In the genomic region with DNA sequence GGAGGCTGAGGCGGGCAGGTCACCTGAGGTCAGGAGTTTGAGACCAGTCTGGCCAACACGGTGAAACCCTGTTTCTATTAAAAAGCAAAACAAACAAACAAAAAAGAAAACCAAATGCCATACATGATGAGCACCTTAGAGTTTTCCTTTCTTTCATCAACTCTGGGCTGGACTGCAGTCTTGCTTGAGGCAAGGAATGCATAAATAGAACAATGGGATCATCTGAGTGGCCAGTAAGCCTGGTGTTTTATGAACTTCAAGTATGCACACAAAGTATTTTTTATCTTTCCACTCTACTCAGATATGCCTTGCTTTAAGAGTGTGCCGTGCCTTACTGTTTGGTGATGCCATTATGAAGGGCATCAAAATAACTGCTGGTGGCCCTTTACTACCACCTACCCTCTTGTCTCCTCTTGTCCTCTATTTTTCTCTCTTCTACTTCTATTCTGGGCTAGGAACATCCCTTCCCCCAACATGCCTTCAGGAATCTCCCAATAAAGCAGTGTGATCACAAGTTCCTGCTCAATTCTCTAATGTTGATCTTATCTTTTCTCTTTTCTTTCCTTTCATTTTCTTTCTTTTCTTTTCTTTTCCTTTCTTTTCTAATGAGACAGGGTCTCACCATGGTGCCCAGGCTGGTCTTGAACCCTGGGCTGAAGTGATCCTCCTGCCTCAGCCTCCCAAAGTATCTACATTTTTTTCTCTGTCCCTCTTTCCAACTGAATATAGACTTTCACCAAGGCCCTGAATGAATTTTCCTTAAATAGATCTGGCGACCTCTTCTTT, we compare ENCODE assay signal across 18 cellular contexts. TPM values are rescaled to one million over a fixed set of nuclear protein-coding genes. Genes with fewer than 3 reads are reported as not detected.
DNase-seq lines count a peak whose midpoint lies in the region; ATAC-seq and TF ChIP-seq lines count a peak whose summit lies in the region.
"Had no signal": no experiment of that assay in that cellular context is flagged by ENCODE, and none has a peak within 500 bp of the region (broad histone marks: within the 10 kb centered on the region; RNA-seq: fewer than 3 reads in every experiment).

No MANE protein-coding gene starts in this region.

- intact Hi-C loops in naive thymus-derived CD4-positive, alpha-beta T cell (cut with micrococcal nuclease): no loop called here

- no peak for TF ChIP-seq CTCF in HEK293 (tag by site-specific recombination; IDR thresholded peaks at IDR 0.05)

- H3K27ac ChIP-seq in HEK293 (ENCODE audit: extremely low read depth, low read depth, low read length): 0 out of 2 replicates have a peak overlapping the region, but pooled peaks have one; percentile 34
- no peak overlapping the region for H3K27ac ChIP-seq in naive thymus-derived CD4-positive, alpha-beta T cell (ENCODE audit: low read depth, low read length)
- H3K27ac ChIP-seq: colonic mucosa, gastrocnemius medialis, neutrophil, tibial artery had no signal

- no peak overlapping the region for H3K4me3 Mint-ChIP-seq in activated CD4-positive, alpha-beta T cell treated with anti-CD3 and anti-CD28 coated beads, Interleukin-2, amount 10 ng/mL, durations not matched to agents 7 days and 5 days
- no peak overlapping the region for H3K4me3 Mint-ChIP-seq in central memory CD8-positive, alpha-beta T cell
- H3K4me3 Mint-ChIP-seq in naive thymus-derived CD4-positive, alpha-beta T cell: no peak overlapping the region
- H3K4me3 Mint-ChIP-seq: IgD-negative memory B cell had no signal

- peak overlapping the region; percentile 1 for H3K27ac Mint-ChIP-seq in activated CD4-positive, alpha-beta T cell treated with anti-CD3 and anti-CD28 coated beads, Interleukin-2, amount 10 ng/mL, durations not matched to agents 7 days and 5 days
- H3K27ac Mint-ChIP-seq in central memory CD8-positive, alpha-beta T cell (ENCODE audit: low read depth): peak overlapping the region; percentile 69
- peak overlapping the region in 5 of 9 donors; percentile 31 to 88 (median 45) for H3K27ac Mint-ChIP-seq in naive thymus-derived CD4-positive, alpha-beta T cell

- peaks cover 5% of the 10 kb centered on the region for H3K4me1 ChIP-seq in HEK293 (ENCODE audit: control insufficient read depth, insufficient read depth, low read length)
- peaks cover 0 to 6% of the 10 kb centered on the region in 2 donors for H3K4me1 ChIP-seq in naive thymus-derived CD4-positive, alpha-beta T cell (ENCODE audit: control insufficient read depth in 2 of 2, insufficient read depth in 2 of 2, low read length in 2 of 2)
- H3K4me1 ChIP-seq: colonic mucosa had no signal

- H3K27me3 ChIP-seq in naive thymus-derived CD4-positive, alpha-beta T cell (ENCODE audit: control insufficient read depth in 2 of 2, insufficient read depth in 2 of 2, low read length in 2 of 2): no peaks in the 10 kb centered on the region
- H3K27me3 ChIP-seq: colonic mucosa, gastrocnemius medialis, neutrophil, tibial artery had no signal

- no peak for DNase-seq in activated CD4-positive, alpha-beta T cell treated with anti-CD3 and anti-CD28 coated beads, Interleukin-2, amount 10 ng/mL, durations not matched to agents 7 days and 5 days
- DNase-seq in activated CD4-positive, alpha-beta T cell treated with anti-CD3 and anti-CD28 coated beads for 4 hours: no peak
- DNase-seq in central memory CD8-positive, alpha-beta T cell (ENCODE audit: low spot score in 2 of 2): no peak
- no peak for DNase-seq in naive thymus-derived CD4-positive, alpha-beta T cell
- no peak for DNase-seq in amygdala (lab: John Stamatoyannopoulos, UW)
- DNase-seq: activated naive CD4-positive, alpha-beta T cell treated with Interleukin-2 at 50 U/mL for 16 hours; colonic mucosa; DMS79 treated with DMSO at 0.1 percent for 48 hours; gastrocnemius medialis; NCI-H187; NCI-H446 treated with DMSO at 0.1 percent for 48 hours; tibial artery had no signal

- CTCF ChIA-PET in activated CD4-positive, alpha-beta T cell treated with anti-CD3 and anti-CD28 coated beads, Interleukin-2, amount 10 ng/mL, durations not matched to agents 7 days and 5 days (lab: Charles Lee): interaction anchor here (0.6 kb wide), 1 partner anchor 146 kb away, joined by 3 read pairs; no protein-coding TSS in a partner anchor
- CTCF ChIA-PET in HEK293 (lab: Yijun Ruan, JAX): no interaction called here
- CTCF ChIA-PET in naive thymus-derived CD4-positive, alpha-beta T cell (lab: Charles Lee): no interaction called here

- H3K4me3 ChIP-seq in HEK293 (ENCODE audit: low read depth, low read length): no peak overlapping the region
- no peak overlapping the region for H3K4me3 ChIP-seq in naive thymus-derived CD4-positive, alpha-beta T cell (ENCODE audit: low read length)
- H3K4me3 ChIP-seq: colonic mucosa, gastrocnemius medialis, tibial artery had no signal

- H3K36me3 Mint-ChIP-seq in activated CD4-positive, alpha-beta T cell treated with anti-CD3 and anti-CD28 coated beads, Interleukin-2, amount 10 ng/mL, durations not matched to agents 7 days and 5 days (ENCODE audit: low read depth): peaks cover 86% of the 10 kb centered on the region
- H3K36me3 Mint-ChIP-seq in central memory CD8-positive, alpha-beta T cell (ENCODE audit: insufficient read depth): peaks cover 3% of the 10 kb centered on the region
- H3K36me3 Mint-ChIP-seq in naive thymus-derived CD4-positive, alpha-beta T cell: peaks cover 11 to 54% (median 44%) of the 10 kb centered on the region in 5 donors

- H3K4me1 Mint-ChIP-seq in activated CD4-positive, alpha-beta T cell treated with anti-CD3 and anti-CD28 coated beads, Interleukin-2, amount 10 ng/mL, durations not matched to agents 7 days and 5 days: peaks cover 64% of the 10 kb centered on the region
- no peaks in the 10 kb centered on the region for H3K4me1 Mint-ChIP-seq in central memory CD8-positive, alpha-beta T cell
- H3K4me1 Mint-ChIP-seq in naive thymus-derived CD4-positive, alpha-beta T cell: peaks cover 7 to 78% (median 14%) of the 10 kb centered on the region in 7 donors
- H3K4me1 Mint-ChIP-seq: IgD-negative memory B cell had no signal

- no peaks in the 10 kb centered on the region for H3K9me3 Mint-ChIP-seq in activated CD4-positive, alpha-beta T cell treated with anti-CD3 and anti-CD28 coated beads, Interleukin-2, amount 10 ng/mL, durations not matched to agents 7 days and 5 days
- no peaks in the 10 kb centered on the region for H3K9me3 Mint-ChIP-seq in central memory CD8-positive, alpha-beta T cell
- H3K9me3 Mint-ChIP-seq in naive thymus-derived CD4-positive, alpha-beta T cell: no peaks in the 10 kb centered on the region
- H3K9me3 Mint-ChIP-seq: IgD-negative memory B cell had no signal

- no peak for ATAC-seq in central memory CD8-positive, alpha-beta T cell (replicated peaks; ENCODE audit: extremely low read depth, poor library complexity, severe bottlenecking)
- no peak for ATAC-seq in naive thymus-derived CD4-positive, alpha-beta T cell
- no peak for ATAC-seq in HG02759 (IDR thresholded peaks at IDR 0.05; ENCODE audit: unreplicated experiment)
- no peak for ATAC-seq in HG03378 (IDR thresholded peaks at IDR 0.05; ENCODE audit: unreplicated experiment)
- ATAC-seq: gastrocnemius medialis had no signal

- H3K36me3 ChIP-seq in HEK293 (ENCODE audit: control insufficient read depth in 2 of 2, insufficient read depth in 1 of 2, low read length in 2 of 2): peaks cover 81 to 88% of the 10 kb centered on the region in 2 experiments
- H3K36me3 ChIP-seq in naive thymus-derived CD4-positive, alpha-beta T cell (ENCODE audit: control insufficient read depth in 2 of 3, insufficient read depth in 3 of 3, low read length in 3 of 3): peaks cover 0 to 8% (median 0%) of the 10 kb centered on the region in 3 experiments
- H3K36me3 ChIP-seq: gastrocnemius medialis had no signal

- no peaks in the 10 kb centered on the region for H3K27me3 Mint-ChIP-seq in activated CD4-positive, alpha-beta T cell treated with anti-CD3 and anti-CD28 coated beads, Interleukin-2, amount 10 ng/mL, durations not matched to agents 7 days and 5 days
- no peaks in the 10 kb centered on the region for H3K27me3 Mint-ChIP-seq in central memory CD8-positive, alpha-beta T cell
- no peaks in the 10 kb centered on the region for H3K27me3 Mint-ChIP-seq in naive thymus-derived CD4-positive, alpha-beta T cell
- H3K27me3 Mint-ChIP-seq: IgD-negative memory B cell had no signal

- POLR2A ChIA-PET in activated CD4-positive, alpha-beta T cell treated with anti-CD3 and anti-CD28 coated beads, Interleukin-2, amount 10 ng/mL, durations not matched to agents 7 days and 5 days (lab: Charles Lee): no interaction called here
- POLR2A ChIA-PET in HEK293 (lab: Yijun Ruan, JAX): interaction anchor here (3.3 kb wide), 1 partner anchor 10 kb away, joined by 17 read pairs; the partner anchor contains the start of gene SCD
- POLR2A ChIA-PET in naive thymus-derived CD4-positive, alpha-beta T cell (lab: Charles Lee): no interaction called here

- no peaks in the 10 kb centered on the region for H3K9me3 ChIP-seq in HEK293 (ENCODE audit: control insufficient read depth, insufficient read depth, low read depth, low read length)
- no peaks in the 10 kb centered on the region for H3K9me3 ChIP-seq in naive thymus-derived CD4-positive, alpha-beta T cell (ENCODE audit: control insufficient read depth in 2 of 3, low read length in 3 of 3)
- H3K9me3 ChIP-seq: colonic mucosa, gastrocnemius medialis, neutrophil, tibial artery had no signal

TF ChIP-seq in HEK293, 187 proteins besides CTCF, POLR2A, EP300 and RAD21 (continues in another document):
- TF ChIP-seq ZNF169 (tag by site-specific recombination; IDR thresholded peaks at IDR 0.05) (no peak), ZNF223 (tag by site-specific recombination; IDR thresholded peaks at IDR 0.05) (no peak), FEZF1 (tag by site-specific recombination; IDR thresholded peaks at IDR 0.05) (0 out of 2 replicates have a peak, but pooled peaks have one; percentile 9), ZBTB26 (tag by site-specific recombination; optimal IDR thresholded peaks at IDR 0.05) (no peak)

RNA-seq across cellular contexts. Expression of gene SCD, which starts 10.2 kb away (rescaled TPM):
- total RNA-seq in activated CD4-positive, alpha-beta T cell treated with anti-CD3 and anti-CD28 coated beads, Interleukin-2, amount 10 ng/mL, durations not matched to agents 7 days and 5 days: 100 to 1,000 TPM; 117 to 129 TPM
- 100 to 1,000 TPM in 1 of 5 experiments, 1 to 10 TPM in 4; 1.1 to 121 (median 2.3) TPM for total RNA-seq in naive thymus-derived CD4-positive, alpha-beta T cell
- polyA plus RNA-seq in naive thymus-derived CD4-positive, alpha-beta T cell: 1 to 10 TPM; 1.0 to 2.7 TPM

RNA-seq across cellular contexts. Expression of gene PKD2L1, which starts 27.2 kb away (rescaled TPM):
- total RNA-seq in activated CD4-positive, alpha-beta T cell treated with anti-CD3 and anti-CD28 coated beads, Interleukin-2, amount 10 ng/mL, durations not matched to agents 7 days and 5 days: not detected
- under 1 TPM in 1 of 5 experiments, not detected in 4; 0.46 TPM for total RNA-seq in naive thymus-derived CD4-positive, alpha-beta T cell
- under 1 TPM in 1 of 2 donors, not detected in 1; 0.10 TPM for polyA plus RNA-seq in naive thymus-derived CD4-positive, alpha-beta T cell
- total RNA-seq: gastrocnemius medialis, renal cortical epithelial cell had no signal
- polyA plus RNA-seq: IgD-negative memory B cell had no signal

Comparison
In these comparisons a context has a peak if more than half of its experiments do, and no peak if none do; other contexts are left out.
1. H3K27ac Mint-ChIP-seq: peak in every context shown above with its lines; median percentile 69 in central memory CD8-positive, alpha-beta T cell; 45 in naive thymus-derived CD4-positive, alpha-beta T cell; 1 in activated CD4-positive, alpha-beta T cell treated with anti-CD3 and anti-CD28 coated beads, Interleukin-2, amount 10 ng/mL, durations not matched to agents 7 days and 5 days.